Comparison of ENCODE assay signal across 17 cellular contexts in the genomic region with DNA sequence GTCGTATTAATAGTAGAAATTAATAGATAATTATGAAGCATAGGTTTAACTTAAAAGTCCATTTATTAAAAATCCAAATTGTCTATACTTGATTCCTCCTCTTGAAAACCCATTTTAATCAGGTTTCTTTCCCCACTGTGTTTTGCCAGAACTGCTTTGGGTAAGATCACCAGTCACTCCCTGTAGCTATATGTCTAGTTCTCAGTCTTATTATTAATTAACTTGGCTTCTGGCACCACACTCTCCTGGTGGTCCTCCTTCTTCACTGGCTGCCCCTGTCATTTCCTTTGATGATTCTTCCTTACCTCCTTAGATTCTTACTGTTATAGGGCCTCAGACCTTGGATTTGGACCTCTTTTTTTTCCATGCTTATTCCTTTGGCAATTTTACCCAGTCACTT. TPM values are rescaled to one million over a fixed set of nuclear protein-coding genes. Genes with fewer than 3 reads are reported as not detected.
A peak's percentile ranks its signal among the peaks of the same experiment; 100 is the strongest.
DNase-seq lines count a peak whose midpoint lies in the region; ATAC-seq lines count a peak whose summit lies in the region.
"Had no signal": no experiment of that assay in that cellular context is flagged by ENCODE, and none has a peak within 500 bp of the region (broad histone marks: within the 10 kb centered on the region; RNA-seq: fewer than 3 reads in every experiment).

No MANE protein-coding gene starts in this region.

- ATAC-seq in activated naive CD4-positive, alpha-beta T cell treated with anti-CD3 and anti-CD28 coated beads, Interleukin-2, amount 50 U/mL, for 72 hours, result no peak
- ATAC-seq in GM18907 (IDR thresholded peaks at IDR 0.05; ENCODE audit: unreplicated experiment) (peak; percentile 70), T-helper 17 cell (no peak), GM19035 (IDR thresholded peaks at IDR 0.05; ENCODE audit: unreplicated experiment) (no peak)
- ATAC-seq: HCT116 had no signal

- H3K36me3 Mint-ChIP-seq in activated naive CD4-positive, alpha-beta T cell treated with anti-CD3 and anti-CD28 coated beads, Interleukin-2, amount 50 U/mL, for 24 hours, result peaks cover 42% of the 10 kb centered on the region
- H3K36me3 Mint-ChIP-seq in activated naive CD4-positive, alpha-beta T cell treated with anti-CD3 and anti-CD28 coated beads, Interleukin-2, amount 50 U/mL, for 72 hours, result peaks cover 25 to 41% of the 10 kb centered on the region in 2 donors
- peaks cover 14% of the 10 kb centered on the region for H3K36me3 Mint-ChIP-seq in T-helper 17 cell (ENCODE audit: low read depth)

- no peaks in the 10 kb centered on the region for H3K9me3 ChIP-seq in T-helper 17 cell (ENCODE audit: control insufficient read depth, low read length, poor library complexity, severe bottlenecking)

- H3K27me3 Mint-ChIP-seq in activated naive CD4-positive, alpha-beta T cell treated with anti-CD3 and anti-CD28 coated beads, Interleukin-2, amount 50 U/mL, for 24 hours, result no peaks in the 10 kb centered on the region
- no peaks in the 10 kb centered on the region for H3K27me3 Mint-ChIP-seq in T-helper 17 cell
- H3K27me3 Mint-ChIP-seq: CD8-positive, alpha-beta memory T cell had no signal

- peak overlapping the region; percentile 9 for H3K4me3 Mint-ChIP-seq in activated naive CD4-positive, alpha-beta T cell treated with anti-CD3 and anti-CD28 coated beads, Interleukin-2, amount 50 U/mL, for 24 hours
- no peak overlapping the region for H3K4me3 Mint-ChIP-seq in T-helper 17 cell
- H3K4me3 Mint-ChIP-seq: CD14-positive monocyte; CD8-positive, alpha-beta memory T cell had no signal

- no peak for DNase-seq in activated naive CD4-positive, alpha-beta T cell treated with anti-CD3 and anti-CD28 coated beads, Interleukin-2, amount 50 U/mL, for 72 hours (ENCODE audit: low spot score in 2 of 2)
- DNase-seq in T-helper 17 cell, result no peak
- no peak for DNase-seq in DMS153 (lab: John Stamatoyannopoulos, UW)
- no peak for DNase-seq in SIG-M5 treated with dmso at 0.1 percent for 504 hours (lab: John Stamatoyannopoulos, UW; ENCODE audit: unreplicated experiment)
- DNase-seq: CD8-positive, alpha-beta memory T cell; COR-L47; DMS79; GDM1; GOT3; H7 had no signal

- H3K4me1 Mint-ChIP-seq in activated naive CD4-positive, alpha-beta T cell treated with anti-CD3 and anti-CD28 coated beads, Interleukin-2, amount 50 U/mL, for 24 hours, result peaks cover 58% of the 10 kb centered on the region
- H3K4me1 Mint-ChIP-seq in T-helper 17 cell, result peaks cover 28% of the 10 kb centered on the region
- H3K4me1 Mint-ChIP-seq: CD14-positive monocyte had no signal

- H3K9me3 Mint-ChIP-seq in activated naive CD4-positive, alpha-beta T cell treated with anti-CD3 and anti-CD28 coated beads, Interleukin-2, amount 50 U/mL, for 24 hours, result no peaks in the 10 kb centered on the region
- peaks cover 0 to 4% of the 10 kb centered on the region in 2 donors for H3K9me3 Mint-ChIP-seq in activated naive CD4-positive, alpha-beta T cell treated with anti-CD3 and anti-CD28 coated beads, Interleukin-2, amount 50 U/mL, for 72 hours

- peak overlapping the region; percentile 27 for H3K27ac Mint-ChIP-seq in activated naive CD4-positive, alpha-beta T cell treated with anti-CD3 and anti-CD28 coated beads, Interleukin-2, amount 50 U/mL, for 24 hours
- H3K27ac Mint-ChIP-seq in activated naive CD4-positive, alpha-beta T cell treated with anti-CD3 and anti-CD28 coated beads, Interleukin-2, amount 50 U/mL, for 72 hours, result no peak overlapping the region
- peak overlapping the region; percentile 86 for H3K27ac Mint-ChIP-seq in T-helper 17 cell

RNA-seq across cellular contexts. Expression of a gene that starts 24.7 kb away (rescaled TPM):
- total RNA-seq in activated naive CD4-positive, alpha-beta T cell treated with anti-CD3 and anti-CD28 coated beads, Interleukin-2, amount 50 U/mL, for 72 hours, result not detected
- not detected for total RNA-seq in T-helper 17 cell
- total RNA-seq: A673; CD8-positive, alpha-beta memory T cell; Daoy; H7 had no signal

RNA-seq across cellular contexts. Expression of a gene that starts 27.5 kb away (rescaled TPM):
- 10 to 100 TPM; 39.1 to 53.6 TPM for total RNA-seq in activated naive CD4-positive, alpha-beta T cell treated with anti-CD3 and anti-CD28 coated beads, Interleukin-2, amount 50 U/mL, for 72 hours
- 10 to 100 TPM; 41.2 to 51.6 TPM for total RNA-seq in T-helper 17 cell

RNA-seq across cellular contexts. Expression of a gene that starts 27.9 kb away (rescaled TPM):
- total RNA-seq in activated naive CD4-positive, alpha-beta T cell treated with anti-CD3 and anti-CD28 coated beads, Interleukin-2, amount 50 U/mL, for 72 hours, result 10 to 100 TPM; 17.6 to 45.9 TPM
- total RNA-seq in T-helper 17 cell, result 10 to 100 TPM; 41.6 to 43.2 TPM

Comparison
In these comparisons a context has a peak if more than half of its experiments do, and no peak if none do; other contexts are left out.
1. H3K27ac Mint-ChIP-seq: peak in activated naive CD4-positive, alpha-beta T cell treated with anti-CD3 and anti-CD28 coated beads, Interleukin-2, amount 50 U/mL, for 24 hours (single experiment) and T-helper 17 cell (single experiment); none in activated naive CD4-positive, alpha-beta T cell treated with anti-CD3 and anti-CD28 coated beads, Interleukin-2, amount 50 U/mL, for 72 hours (0 of 2).